ENCODE assay signal across 14 cellular contexts in the genomic region with DNA sequence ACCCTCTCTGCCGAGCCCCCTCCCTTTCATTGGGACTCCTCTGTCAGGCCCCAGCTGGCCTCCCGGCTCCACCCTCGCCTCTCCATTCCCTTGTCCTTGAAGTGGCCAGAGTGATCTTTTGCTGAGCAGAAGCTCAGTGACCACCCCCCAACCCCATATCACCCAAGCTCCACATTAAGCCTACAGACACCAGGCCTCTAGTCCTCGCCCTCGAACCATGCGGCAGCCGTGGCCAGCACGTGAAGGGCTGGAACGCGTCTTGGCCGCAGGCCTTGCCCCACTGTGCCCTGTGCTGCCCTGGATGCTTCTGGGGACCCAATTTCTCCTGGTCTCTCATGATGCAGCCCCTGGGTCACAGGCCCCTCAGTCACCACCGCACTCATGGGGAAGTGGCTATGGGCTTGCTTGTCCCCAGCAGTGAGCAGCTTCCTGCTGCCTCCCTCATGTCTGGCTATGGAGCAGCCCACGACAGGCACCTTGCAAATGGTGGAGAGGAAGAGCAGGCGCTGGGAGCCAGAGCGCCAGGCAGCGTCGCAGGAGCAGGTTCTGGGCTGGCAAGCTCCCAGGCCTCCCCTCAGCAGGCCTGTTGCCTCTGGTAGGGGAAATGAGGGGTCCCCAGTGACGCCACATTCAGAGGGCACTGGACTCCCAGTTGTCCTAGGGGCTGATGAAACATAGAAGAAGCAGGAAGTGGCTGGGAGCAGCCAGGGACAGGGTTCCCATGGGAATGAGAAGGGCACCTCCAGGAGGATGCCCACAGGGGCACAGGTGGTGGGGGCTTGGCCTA. TPM values are rescaled to one million over a fixed set of nuclear protein-coding genes. Genes with fewer than 3 reads are reported as not detected.
DNase-seq lines count a peak whose midpoint lies in the region; ATAC-seq and TF ChIP-seq lines count a peak whose summit lies in the region.
"Had no signal": no experiment of that assay in that cellular context is flagged by ENCODE, and none has a peak within 500 bp of the region (broad histone marks: within the 10 kb centered on the region; RNA-seq: fewer than 3 reads in every experiment).

No MANE protein-coding gene starts in this region.

- TF ChIP-seq POLR2A in prostate gland (IDR thresholded peaks at IDR 0.05), result no peak

- WGBS in prostate gland, result 94% methylated on average over 11 of the region's 18 CpGs

- H3K27ac ChIP-seq in BLaER1 (peak overlapping the region; percentile 77), GM23338 (ENCODE audit: low read depth) (no peak overlapping the region), prostate gland (peak overlapping the region in 1 of 2 donors; percentile 51), brain microvascular endothelial cell (no peak overlapping the region)
- H3K27ac ChIP-seq: epithelial cell of prostate, lower lobe of right lung, pancreas had no signal

- intact Hi-C loops in prostate gland (cut with DNase I) (no loop called here), Caco-2 (cut with micrococcal nuclease; ENCODE audit: unreplicated experiment) (no loop called here)

- H3K27me3 ChIP-seq in BLaER1, result peaks cover 4% of the 10 kb centered on the region; the same call in 1 of the 2 replicates
- no peaks in the 10 kb centered on the region for H3K27me3 ChIP-seq in GM23338 (ENCODE audit: insufficient read depth)
- H3K27me3 ChIP-seq in prostate gland (replicated peaks; ENCODE audit: insufficient read depth), result no peaks in the 10 kb centered on the region
- no peaks in the 10 kb centered on the region for H3K27me3 ChIP-seq in Caco-2 (replicated peaks; ENCODE audit: control insufficient read depth, insufficient read depth, low read length)
- no peaks in the 10 kb centered on the region for H3K27me3 ChIP-seq in brain microvascular endothelial cell (replicated peaks)
- H3K27me3 ChIP-seq: pancreas had no signal

- H3K27me3 Mint-ChIP-seq in GM23338 (ENCODE audit: insufficient read depth, low read depth, poor library complexity), result peaks cover 8% of the 10 kb centered on the region
- no peaks in the 10 kb centered on the region for H3K27me3 Mint-ChIP-seq in brain
- H3K27me3 Mint-ChIP-seq in naive thymus-derived CD8-positive, alpha-beta T cell, result no peaks in the 10 kb centered on the region
- no peaks in the 10 kb centered on the region for H3K27me3 Mint-ChIP-seq in Caco-2 (ENCODE audit: insufficient read depth, unreplicated experiment)

- BruUV-seq in Caco-2 (replicated peaks; lab: Mats Ljungman, UMichigan), result no TSS peak

- H3K4me1 Mint-ChIP-seq in GM23338, result peaks cover 7% of the 10 kb centered on the region; the same call in 2 of the 3 replicates
- peaks cover 8% of the 10 kb centered on the region for H3K4me1 Mint-ChIP-seq in brain
- peaks cover 6 to 10% (median 8%) of the 10 kb centered on the region in 4 donors for H3K4me1 Mint-ChIP-seq in naive thymus-derived CD8-positive, alpha-beta T cell
- H3K4me1 Mint-ChIP-seq in Caco-2 (ENCODE audit: low read depth, unreplicated experiment), result no peaks in the 10 kb centered on the region

- TF ChIP-seq CTCF in GM23338 (conservative IDR thresholded peaks at IDR 0.05; ENCODE audit: low read depth in 2 of 2) (no peak), brain (conservative IDR thresholded peaks at IDR 0.05) (no peak), prostate gland (IDR thresholded peaks at IDR 0.05) (no peak), Caco-2 (IDR thresholded peaks at IDR 0.05; ENCODE audit: insufficient read depth in 1 of 2, low read depth in 1 of 2, low read length in 1 of 2, severe bottlenecking in 1 of 2, unreplicated experiment in 1 of 2) (no peak), brain microvascular endothelial cell (IDR thresholded peaks at IDR 0.05; ENCODE audit: low read depth, low read length, missing control alignments) (no peak)

- H3K4me1 ChIP-seq in BLaER1 (peaks cover 64% of the 10 kb centered on the region), GM23338 (ENCODE audit: insufficient read depth) (no peaks in the 10 kb centered on the region), prostate gland (replicated peaks) (no peaks in the 10 kb centered on the region), Caco-2 (no peaks in the 10 kb centered on the region)
- H3K4me1 ChIP-seq: pancreas had no signal

- H3K9ac ChIP-seq in BLaER1, result peak overlapping the region; percentile 65

- H3K27ac Mint-ChIP-seq in GM23338 (peak overlapping the region; percentile 21; the same call in 1 of the 2 replicates), brain (peak overlapping the region in 4 of 5 experiments; percentile 69 to 87 (median 82)), Caco-2 (ENCODE audit: unreplicated experiment) (no peak overlapping the region)
- H3K27ac Mint-ChIP-seq in naive thymus-derived CD8-positive, alpha-beta T cell, result peak overlapping the region in 3 of 10 donors; percentile 43 to 66 (median 64)
- H3K27ac Mint-ChIP-seq: T-helper 1 cell treated with Interleukin-12 subunit alpha and Interleukin-12 subunit beta and Interleukin-4 antibody, amounts not matched to agents 30 μg/mL and 1 μg/mL, for 36 hours had no signal

- peaks cover 28% of the 10 kb centered on the region for H3K9me3 ChIP-seq in BLaER1
- H3K9me3 ChIP-seq in prostate gland, result no peaks in the 10 kb centered on the region
- H3K9me3 ChIP-seq in Caco-2, result no peaks in the 10 kb centered on the region
- H3K9me3 ChIP-seq: lower lobe of right lung, pancreas had no signal

- CTCF ChIA-PET in Caco-2 (lab: Charles Lee), result no interaction called here

- POLR2A ChIA-PET in naive thymus-derived CD8-positive, alpha-beta T cell (lab: Charles Lee), result no interaction called here
- POLR2A ChIA-PET in Caco-2 (lab: Charles Lee), result no interaction called here

- peak overlapping the region; percentile 76 for H3K4me2 ChIP-seq in BLaER1
- H3K4me2 ChIP-seq in GM23338, result no peak overlapping the region

- H3K36me3 ChIP-seq in BLaER1 (peaks cover 19% of the 10 kb centered on the region), GM23338 (ENCODE audit: insufficient read depth) (no peaks in the 10 kb centered on the region), prostate gland (no peaks in the 10 kb centered on the region), Caco-2 (ENCODE audit: control insufficient read depth, insufficient read depth, low read length) (no peaks in the 10 kb centered on the region), brain microvascular endothelial cell (replicated peaks) (no peaks in the 10 kb centered on the region)
- H3K36me3 ChIP-seq: pancreas had no signal

- DNase-seq in GM23338 (ENCODE audit: low spot score) (no peak), superior temporal gyrus (ENCODE audit: extremely low spot score) (no peak), prostate gland (ENCODE audit: low spot score) (no peak), Caco-2 (no peak), brain microvascular endothelial cell (no peak)
- no peak for DNase-seq in naive thymus-derived CD8-positive, alpha-beta T cell
- DNase-seq: activated CD4-positive, alpha-beta T cell treated with anti-CD3 and anti-CD28 coated beads, Interleukin-2, amount 50 U/mL, for 48 hours; lower lobe of right lung; NCI-H345 had no signal

- H4K20me1 ChIP-seq in BLaER1 (peaks cover 10% of the 10 kb centered on the region; the same call in 1 of the 2 replicates), GM23338 (replicated peaks; ENCODE audit: insufficient read depth) (no peaks in the 10 kb centered on the region)

- H3K4me3 ChIP-seq in BLaER1 (peak overlapping the region; percentile 52), GM23338 (no peak overlapping the region), prostate gland (no peak overlapping the region), Caco-2 (ENCODE audit: low read depth, low read length) (no peak overlapping the region), brain microvascular endothelial cell (ENCODE audit: low read depth, low read length) (no peak overlapping the region)
- H3K4me3 ChIP-seq: lower lobe of right lung, pancreas had no signal

- no peaks in the 10 kb centered on the region for H3K9me3 Mint-ChIP-seq in GM23338
- H3K9me3 Mint-ChIP-seq in brain, result peaks cover 0 to 22% (median 0%) of the 10 kb centered on the region in 5 experiments
- H3K9me3 Mint-ChIP-seq in naive thymus-derived CD8-positive, alpha-beta T cell, result no peaks in the 10 kb centered on the region
- H3K9me3 Mint-ChIP-seq in Caco-2 (ENCODE audit: unreplicated experiment), result no peaks in the 10 kb centered on the region
- H3K9me3 Mint-ChIP-seq: T-helper 1 cell treated with Interleukin-12 subunit alpha and Interleukin-12 subunit beta and Interleukin-4 antibody, amounts not matched to agents 30 μg/mL and 1 μg/mL, for 36 hours had no signal

- no peak for ATAC-seq in GM23338
- no peak for ATAC-seq in naive thymus-derived CD8-positive, alpha-beta T cell

- no peaks in the 10 kb centered on the region for H3K79me2 ChIP-seq in GM23338 (replicated peaks; ENCODE audit: insufficient read depth)

- no peaks in the 10 kb centered on the region for H3F3A ChIP-seq in GM23338 (replicated peaks; ENCODE audit: low read depth)

- H3K36me3 Mint-ChIP-seq in GM23338 (ENCODE audit: low read depth) (no peaks in the 10 kb centered on the region), brain (peaks cover 4% of the 10 kb centered on the region), Caco-2 (ENCODE audit: insufficient read depth, unreplicated experiment) (peaks cover 6% of the 10 kb centered on the region)
- H3K36me3 Mint-ChIP-seq in naive thymus-derived CD8-positive, alpha-beta T cell, result no peaks in the 10 kb centered on the region

- in situ Hi-C loops in brain microvascular endothelial cell (cut with HindIII; ENCODE audit: low pct_ligation_motif_present, low sequenced_read_pairs), result no loop called here

- no peaks in the 10 kb centered on the region for H3K9me2 ChIP-seq in GM23338 (ENCODE audit: insufficient read depth)

- no peak overlapping the region for H2AFZ ChIP-seq in GM23338

- H3K4me3 Mint-ChIP-seq in GM23338 (no peak overlapping the region), brain (no peak overlapping the region), Caco-2 (ENCODE audit: unreplicated experiment) (no peak overlapping the region)
- H3K4me3 Mint-ChIP-seq in naive thymus-derived CD8-positive, alpha-beta T cell, result peak overlapping the region in 7 of 10 donors; percentile 4 to 78 (median 18)
- H3K4me3 Mint-ChIP-seq: T-helper 1 cell treated with Interleukin-12 subunit alpha and Interleukin-12 subunit beta and Interleukin-4 antibody, amounts not matched to agents 30 μg/mL and 1 μg/mL, for 36 hours had no signal

RNA-seq across cellular contexts. Expression of gene SRPK3, which starts 0.8 kb away (rescaled TPM):
- total RNA-seq in GM23338 (2014; rRNA removed; shearing (Covaris generic)), result 0.23 TPM in 1 of 2 replicates, not detected in the other
- polyA plus RNA-seq in GM23338 (2016; fragmentation: Nextera tagmentation; extraction: Ambion mirVana) (0.15 and 0.19 TPM in 2 replicates), brain (ENCODE audit: insufficient read depth, low read depth, low replicate concordance) (15.6 TPM)
- total RNA-seq in naive thymus-derived CD8-positive, alpha-beta T cell, result not detected
- not detected for polyA plus RNA-seq in naive thymus-derived CD8-positive, alpha-beta T cell
- total RNA-seq in prostate gland (1 to 10 TPM; 1.4 to 2.7 TPM), Caco-2 (2022) (not detected in 2 replicates)
- total RNA-seq: lower lobe of right lung had no signal

RNA-seq across cellular contexts. Expression of gene IDH3G, which starts 14.1 kb away (rescaled TPM):
- 43.0 and 49.0 TPM in 2 replicates for total RNA-seq in GM23338 (2014; rRNA removed; shearing (Covaris generic))
- polyA plus RNA-seq in GM23338 (2016; fragmentation: Nextera tagmentation; extraction: Ambion mirVana) (41.4 and 45.5 TPM in 2 replicates), brain (ENCODE audit: insufficient read depth, low read depth, low replicate concordance) (102 TPM)
- 10 to 100 TPM; 47.7 to 51.2 TPM for total RNA-seq in naive thymus-derived CD8-positive, alpha-beta T cell
- 100 to 1,000 TPM in 2 of 3 donors, 10 to 100 TPM in 1; 71.9 to 109 (median 100) TPM for polyA plus RNA-seq in naive thymus-derived CD8-positive, alpha-beta T cell
- total RNA-seq in prostate gland (100 to 1,000 TPM; 106 to 122 TPM), Caco-2 (2022) (53.3 and 54.0 TPM in 2 replicates)

RNA-seq across cellular contexts. Expression of gene SSR4, which starts 14.4 kb away (rescaled TPM):
- 107 and 168 TPM in 2 replicates for total RNA-seq in GM23338 (2014; rRNA removed; shearing (Covaris generic))
- polyA plus RNA-seq in GM23338 (2016; fragmentation: Nextera tagmentation; extraction: Ambion mirVana) (352 and 404 TPM in 2 replicates), brain (ENCODE audit: insufficient read depth, low read depth, low replicate concordance) (365 TPM)
- total RNA-seq in naive thymus-derived CD8-positive, alpha-beta T cell, result 100 to 1,000 TPM; 120 to 128 TPM
- 100 to 1,000 TPM; 389 to 522 (median 451) TPM for polyA plus RNA-seq in naive thymus-derived CD8-positive, alpha-beta T cell
- total RNA-seq in prostate gland (100 to 1,000 TPM; 288 to 623 TPM), Caco-2 (2022) (353 and 373 TPM in 2 replicates)

RNA-seq across cellular contexts. Expression of gene PLXNB3, which starts 16.0 kb away (rescaled TPM):
- 3.2 and 4.1 TPM in 2 replicates for total RNA-seq in GM23338 (2014; rRNA removed; shearing (Covaris generic))
- 0.30 and 0.70 TPM in 2 replicates for polyA plus RNA-seq in GM23338 (2016; fragmentation: Nextera tagmentation; extraction: Ambion mirVana)
- polyA plus RNA-seq in brain (ENCODE audit: insufficient read depth, low read depth, low replicate concordance), result 38.0 TPM
- total RNA-seq in naive thymus-derived CD8-positive, alpha-beta T cell, result under 1 TPM; 0.34 to 0.41 TPM
- polyA plus RNA-seq in naive thymus-derived CD8-positive, alpha-beta T cell, result not detected
- 10 to 100 TPM; 20.9 to 52.7 TPM for total RNA-seq in prostate gland
- total RNA-seq in Caco-2 (2022), result 0.16 TPM in 1 of 2 replicates, not detected in the other

RNA-seq across cellular contexts. Expression of gene PDZD4, which starts 50.3 kb away (rescaled TPM):
- total RNA-seq in GM23338 (2014; rRNA removed; shearing (Covaris generic)), result 194 and 230 TPM in 2 replicates
- 30.5 and 34.5 TPM in 2 replicates for polyA plus RNA-seq in GM23338 (2016; fragmentation: Nextera tagmentation; extraction: Ambion mirVana)
- 128 TPM for polyA plus RNA-seq in brain (ENCODE audit: insufficient read depth, low read depth, low replicate concordance)
- under 1 TPM; 0.31 to 0.66 TPM for total RNA-seq in naive thymus-derived CD8-positive, alpha-beta T cell
- 1 to 10 TPM in 1 of 3 donors, under 1 TPM in 1, not detected in 1; 0.41 to 1.5 TPM for polyA plus RNA-seq in naive thymus-derived CD8-positive, alpha-beta T cell
- 10 to 100 TPM in 1 of 2 donors, 1 to 10 TPM in 1; 7.2 to 16.8 TPM for total RNA-seq in prostate gland
- total RNA-seq in Caco-2 (2022), result 1.3 and 1.8 TPM in 2 replicates

Comparison
In these comparisons a context has a peak if more than half of its experiments do, and no peak if none do; other contexts are left out.
1. H3K4me3 Mint-ChIP-seq: peak in naive thymus-derived CD8-positive, alpha-beta T cell (7 of 10); none in GM23338 (single experiment), brain (0 of 5) and Caco-2 (single experiment).